In the genomic region with DNA sequence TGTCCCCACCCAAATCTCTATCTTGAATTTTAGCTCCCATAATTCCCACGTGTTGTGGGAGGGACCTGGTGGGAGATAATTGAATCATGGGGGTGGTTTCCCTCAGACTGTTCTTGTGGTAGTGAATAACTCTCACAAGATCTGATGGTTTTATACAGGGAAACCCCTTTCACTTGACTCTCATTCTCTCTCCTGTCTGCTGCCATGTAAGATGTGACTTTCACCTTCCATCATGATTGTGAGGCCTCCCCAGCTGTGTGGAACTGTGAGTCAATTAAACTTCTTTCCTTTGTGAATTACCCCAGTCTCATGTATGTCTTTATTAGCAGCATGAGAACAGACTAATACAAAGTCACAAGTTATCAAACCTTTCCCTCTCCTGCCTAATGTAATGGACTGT, we compare ENCODE assay signal across 6 cellular contexts.
A peak's percentile ranks its signal among the peaks of the same experiment; 100 is the strongest.
DNase-seq lines count a peak whose midpoint lies in the region; ATAC-seq lines count a peak whose summit lies in the region.
"Not testable (repeated sequence)": the region's sequence is repeated elsewhere in the genome, so short reads cannot be mapped to it uniquely, and the experiment has no call there.

No MANE protein-coding gene starts in this region.

- not testable (repeated sequence) for H3K4me1 Mint-ChIP-seq in activated CD4-positive, alpha-beta memory T cell treated with anti-CD3 and anti-CD28 coated beads for 36 hours (ENCODE audit: low read depth); activated T-cell treated with anti-CD3 and anti-CD28 coated beads, Interleukin-2, amount 50 U/mL, for 4 hours (ENCODE audit: low read depth); activated naive CD8-positive, alpha-beta T cell (ENCODE audit: low read depth); stimulated activated effector memory CD8-positive, alpha-beta T cell treated with anti-CD3 and anti-CD28 coated beads, Interleukin-12 subunit alpha, Interleukin-12 subunit beta, amount 100 ng/mL, for 72 hours
- peaks cover 10% of the 10 kb centered on the region for H3K4me1 Mint-ChIP-seq in activated naive CD4-positive, alpha-beta T cell treated with anti-CD3 and anti-CD28 coated beads for 36 hours (ENCODE audit: low read depth)

- H3K9me3 Mint-ChIP-seq in activated CD4-positive, alpha-beta memory T cell treated with anti-CD3 and anti-CD28 coated beads for 36 hours, result peaks cover 41% of the 10 kb centered on the region
- H3K9me3 Mint-ChIP-seq in activated T-cell treated with anti-CD3 and anti-CD28 coated beads, Interleukin-2, amount 50 U/mL, for 4 hours, result peaks cover 46% of the 10 kb centered on the region
- peaks cover 28% of the 10 kb centered on the region for H3K9me3 Mint-ChIP-seq in activated naive CD4-positive, alpha-beta T cell treated with anti-CD3 and anti-CD28 coated beads for 36 hours
- H3K9me3 Mint-ChIP-seq in activated naive CD8-positive, alpha-beta T cell (ENCODE audit: low read depth), result peaks cover 20% of the 10 kb centered on the region
- peaks cover 25% of the 10 kb centered on the region for H3K9me3 Mint-ChIP-seq in stimulated activated effector memory CD8-positive, alpha-beta T cell treated with anti-CD3 and anti-CD28 coated beads, Interleukin-12 subunit alpha, Interleukin-12 subunit beta, amount 100 ng/mL, for 72 hours

- POLR2A ChIA-PET in activated CD4-positive, alpha-beta memory T cell treated with anti-CD3 and anti-CD28 coated beads for 36 hours (lab: Charles Lee), result interaction anchor here (1.2 to 1.7 kb wide), 2 partner anchors 12 to 38 kb away, joined by 3 read pairs; no protein-coding TSS in a partner anchor

- H3K36me3 Mint-ChIP-seq in activated CD4-positive, alpha-beta memory T cell treated with anti-CD3 and anti-CD28 coated beads for 36 hours, result peaks cover 17% of the 10 kb centered on the region
- H3K36me3 Mint-ChIP-seq in activated T-cell treated with anti-CD3 and anti-CD28 coated beads, Interleukin-2, amount 50 U/mL, for 4 hours (ENCODE audit: insufficient read depth); activated naive CD4-positive, alpha-beta T cell treated with anti-CD3 and anti-CD28 coated beads for 36 hours (ENCODE audit: low read depth); stimulated activated effector memory CD8-positive, alpha-beta T cell treated with anti-CD3 and anti-CD28 coated beads, Interleukin-12 subunit alpha, Interleukin-12 subunit beta, amount 100 ng/mL, for 72 hours: not testable (repeated sequence)
- peaks cover 16% of the 10 kb centered on the region for H3K36me3 Mint-ChIP-seq in activated naive CD8-positive, alpha-beta T cell

- CTCF ChIA-PET in activated CD4-positive, alpha-beta memory T cell treated with anti-CD3 and anti-CD28 coated beads for 36 hours (lab: Charles Lee), result not testable (repeated sequence)
- CTCF ChIA-PET in activated naive CD4-positive, alpha-beta T cell treated with anti-CD3 and anti-CD28 coated beads for 36 hours (lab: Charles Lee), result interaction anchor here (0.6 kb wide), 1 partner anchor 482 kb away, joined by 4 read pairs; no protein-coding TSS in a partner anchor

- not testable (repeated sequence) for H3K27ac Mint-ChIP-seq in activated CD4-positive, alpha-beta memory T cell treated with anti-CD3 and anti-CD28 coated beads for 36 hours; activated naive CD4-positive, alpha-beta T cell treated with anti-CD3 and anti-CD28 coated beads for 36 hours; stimulated activated effector memory CD8-positive, alpha-beta T cell treated with anti-CD3 and anti-CD28 coated beads, Interleukin-12 subunit alpha, Interleukin-12 subunit beta, amount 100 ng/mL, for 72 hours
- peak overlapping the region; percentile 3 for H3K27ac Mint-ChIP-seq in activated naive CD8-positive, alpha-beta T cell

- ATAC-seq in activated T-cell treated with anti-CD3 and anti-CD28 coated beads, Interleukin-2, amount 50 U/mL, for 4 hours, result peak; percentile 89 to 94
- ATAC-seq in stimulated activated effector memory CD8-positive, alpha-beta T cell treated with anti-CD3 and anti-CD28 coated beads, Interleukin-12 subunit alpha, Interleukin-12 subunit beta, amount 100 ng/mL, for 72 hours, result peak; percentile 57

- intact Hi-C loops in activated CD4-positive, alpha-beta memory T cell treated with anti-CD3 and anti-CD28 coated beads for 36 hours (cut with micrococcal nuclease), result not testable (repeated sequence)
- intact Hi-C loops in activated naive CD4-positive, alpha-beta T cell treated with anti-CD3 and anti-CD28 coated beads for 36 hours (cut with micrococcal nuclease), result loop anchor here (1.0 kb wide), 1 partner anchor 38 kb away; no protein-coding TSS in a partner anchor

- H3K27me3 Mint-ChIP-seq in activated CD4-positive, alpha-beta memory T cell treated with anti-CD3 and anti-CD28 coated beads for 36 hours; activated T-cell treated with anti-CD3 and anti-CD28 coated beads, Interleukin-2, amount 50 U/mL, for 4 hours (ENCODE audit: low read depth); activated naive CD4-positive, alpha-beta T cell treated with anti-CD3 and anti-CD28 coated beads for 36 hours (ENCODE audit: low read depth); activated naive CD8-positive, alpha-beta T cell: not testable (repeated sequence)

- DNase-seq in activated CD4-positive, alpha-beta memory T cell treated with anti-CD3 and anti-CD28 coated beads for 36 hours, result peak; percentile 25
- not testable (repeated sequence) for DNase-seq in activated T-cell treated with anti-CD3 and anti-CD28 coated beads, Interleukin-2, amount 50 U/mL, for 4 hours; stimulated activated effector memory CD8-positive, alpha-beta T cell treated with anti-CD3 and anti-CD28 coated beads, Interleukin-12 subunit alpha, Interleukin-12 subunit beta, amount 100 ng/mL, for 72 hours (ENCODE audit: low spot score in 2 of 2)
- peak; percentile 32 for DNase-seq in activated naive CD4-positive, alpha-beta T cell treated with anti-CD3 and anti-CD28 coated beads for 36 hours
- DNase-seq in stimulated activated CD4-positive, alpha-beta T cell treated with anti-CD3 and anti-CD28 coated beads, Interleukin-15, amount 100 ng/mL, for 24 hours, result peak; percentile 6

- H3K4me3 Mint-ChIP-seq in activated CD4-positive, alpha-beta memory T cell treated with anti-CD3 and anti-CD28 coated beads for 36 hours; activated T-cell treated with anti-CD3 and anti-CD28 coated beads, Interleukin-2, amount 50 U/mL, for 4 hours; activated naive CD4-positive, alpha-beta T cell treated with anti-CD3 and anti-CD28 coated beads for 36 hours; activated naive CD8-positive, alpha-beta T cell; stimulated activated effector memory CD8-positive, alpha-beta T cell treated with anti-CD3 and anti-CD28 coated beads, Interleukin-12 subunit alpha, Interleukin-12 subunit beta, amount 100 ng/mL, for 72 hours: not testable (repeated sequence)
